13 cellular contexts compared by ENCODE assay signal in the genomic region with DNA sequence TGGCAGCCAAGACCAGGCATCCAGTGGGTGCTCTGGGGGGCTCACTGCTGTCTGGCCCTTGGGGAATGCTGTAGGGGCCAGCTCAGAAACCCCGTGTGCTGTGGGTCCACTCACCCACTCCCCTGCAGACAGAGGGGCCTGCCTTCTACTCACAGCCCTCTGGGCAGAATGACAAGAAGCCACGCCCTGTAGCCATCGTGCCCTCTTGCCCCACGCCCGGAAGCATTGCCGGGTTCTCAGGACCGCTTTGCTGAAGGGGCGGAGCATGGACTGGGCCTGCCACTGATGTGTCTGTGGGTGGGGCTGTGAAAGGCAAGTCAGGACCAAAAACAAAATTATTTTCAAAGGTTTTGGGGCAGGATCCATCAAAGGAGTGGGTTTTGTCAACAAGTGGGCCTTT. TPM values are rescaled to one million over a fixed set of nuclear protein-coding genes. Genes with fewer than 3 reads are reported as not detected.
A peak's percentile ranks its signal among the peaks of the same experiment; 100 is the strongest.
DNase-seq lines count a peak whose midpoint lies in the region; ATAC-seq and TF ChIP-seq lines count a peak whose summit lies in the region.
"Had no signal": no experiment of that assay in that cellular context is flagged by ENCODE, and none has a peak within 500 bp of the region (broad histone marks: within the 10 kb centered on the region; RNA-seq: fewer than 3 reads in every experiment).

No MANE protein-coding gene starts in this region.

- H3K4me3 ChIP-seq in cardiac fibroblast (replicated peaks in 1 of 2; ENCODE audit: low read depth in 2 of 2, low read length in 2 of 2) = no peak overlapping the region
- no peak overlapping the region for H3K4me3 ChIP-seq in mesenchymal stem cell (ENCODE audit: insufficient read depth in 1 of 2, low read depth in 1 of 2, low read length in 2 of 2)
- H3K4me3 ChIP-seq in uterus = no peak overlapping the region

- no peak overlapping the region for H3K9ac ChIP-seq in mesenchymal stem cell (ENCODE audit: low read length)

- H2BK12ac ChIP-seq in mesenchymal stem cell (ENCODE audit: low read length in 2 of 2) = peak overlapping the region; percentile 14 to 40

- CTCF ChIA-PET in GM10248 (lab: Yijun Ruan, JAX) = interaction anchor here (1.5 kb wide), 1 partner anchor 83 kb away, joined by 3 read pairs; no protein-coding TSS in a partner anchor

- H4K91ac ChIP-seq in mesenchymal stem cell (ENCODE audit: low read length) = peak overlapping the region; percentile 67

- no peak overlapping the region for H3K4me2 ChIP-seq in mesenchymal stem cell (ENCODE audit: low read length, poor library complexity, severe bottlenecking)

- H2AK5ac ChIP-seq in mesenchymal stem cell (ENCODE audit: low read length, severe bottlenecking) = no peak overlapping the region

- ATAC-seq in Right ventricle myocardium superior (ENCODE audit: poor library complexity) = no peak
- ATAC-seq: activated naive CD4-positive, alpha-beta T cell treated with anti-CD3 and anti-CD28 coated beads, Interleukin-2, amount 50 U/mL, for 72 hours; effector memory CD8-positive, alpha-beta T cell had no signal

- H2BK15ac ChIP-seq in mesenchymal stem cell (ENCODE audit: low read depth, poor library complexity, severe bottlenecking) = peak overlapping the region; percentile 98

- peak overlapping the region; percentile 82 for H2BK120ac ChIP-seq in mesenchymal stem cell (ENCODE audit: low read depth, low read length)

- H3K18ac ChIP-seq in mesenchymal stem cell (ENCODE audit: low read depth in 1 of 2, low read length in 2 of 2) = peak overlapping the region; percentile 88 to 93

- H3K4ac ChIP-seq in mesenchymal stem cell (ENCODE audit: low read depth in 1 of 2, low read length in 2 of 2) = peak overlapping the region; percentile 61 to 92

- no peaks in the 10 kb centered on the region for H3K27me3 ChIP-seq in mesenchymal stem cell (ENCODE audit: control insufficient read depth in 1 of 2, insufficient read depth in 1 of 2, low read length in 2 of 2)
- no peaks in the 10 kb centered on the region for H3K27me3 ChIP-seq in uterus

- H3K36me3 ChIP-seq in mesenchymal stem cell (ENCODE audit: control insufficient read depth in 1 of 2, insufficient read depth in 2 of 2, low read depth in 1 of 2, low read length in 2 of 2) (peaks cover 0 to 10% of the 10 kb centered on the region in 2 experiments), uterus (no peaks in the 10 kb centered on the region)

- POLR2A ChIA-PET in GM10248 (lab: Yijun Ruan, JAX) = no interaction called here

- H3K4me1 ChIP-seq in mesenchymal stem cell (ENCODE audit: control insufficient read depth, insufficient read depth, low read depth, low read length) = peaks cover 52% of the 10 kb centered on the region
- peaks cover 7 to 18% of the 10 kb centered on the region in 2 donors for H3K4me1 ChIP-seq in uterus

- H3K79me1 ChIP-seq in mesenchymal stem cell (replicated peaks; ENCODE audit: low read length, poor library complexity, severe bottlenecking) = peaks cover 55% of the 10 kb centered on the region

- peak overlapping the region in 1 of 2 experiments; percentile 68 for H3K14ac ChIP-seq in mesenchymal stem cell (ENCODE audit: low read length in 2 of 2)

- peak overlapping the region; percentile 80 for H4K8ac ChIP-seq in mesenchymal stem cell (ENCODE audit: low read length)

- no peaks in the 10 kb centered on the region for H3K9me3 ChIP-seq in mesenchymal stem cell (ENCODE audit: control insufficient read depth, low read length)
- no peaks in the 10 kb centered on the region for H3K9me3 ChIP-seq in uterus

- 75% methylated on average over 8 of the region's 8 CpGs for WGBS in mesenchymal stem cell

- no peak for TF ChIP-seq POLR2A in uterus (IDR thresholded peaks at IDR 0.05)

- H3K27ac ChIP-seq in mesenchymal stem cell (ENCODE audit: low read length, poor library complexity, severe bottlenecking) (no peak overlapping the region), uterus (peak overlapping the region in 1 of 2 donors; percentile 38)

- TF ChIP-seq CTCF in cardiac fibroblast (IDR thresholded peaks at IDR 0.05; ENCODE audit: low read depth, low read length) = no peak
- TF ChIP-seq CTCF in uterus (IDR thresholded peaks at IDR 0.05) = no peak
- TF ChIP-seq CTCF in GM10248 (IDR thresholded peaks at IDR 0.05; ENCODE audit: control extremely low read depth, extremely low read depth, low read depth, missing control alignments) = no peak

- DNase-seq in cardiac septum (ENCODE audit: low spot score) (peak; percentile 75), Right ventricle myocardium superior (no peak), cardiac fibroblast (ENCODE audit: low read depth in 2 of 2) (peak; percentile 45 to 54), mesenchymal stem cell (peak; percentile 37), uterus (peak; percentile 30 to 32), NCI-H524 (lab: John Stamatoyannopoulos, UW) (no peak), hepatic stellate cell (ENCODE audit: low spot score) (no peak), GM10248 (ENCODE audit: extremely low spot score) (no peak)
- DNase-seq: effector memory CD8-positive, alpha-beta T cell; NCI-H187 treated with DMSO at 0.1 percent for 48 hours; NCI-H526 treated with DMSO at 0.1 percent for 48 hours; stimulated activated CD4-positive, alpha-beta T cell treated with anti-CD3 and anti-CD28 coated beads, Interleukin-15, amount 100 ng/mL, for 24 hours had no signal

- no peak overlapping the region for H3K23ac ChIP-seq in mesenchymal stem cell (ENCODE audit: low read length in 2 of 2)

- intact Hi-C loops in cardiac septum (cut with DNase I) (no loop called here), Right ventricle myocardium superior (cut with DNase I) (no loop called here), uterus (cut with DNase I; ENCODE audit: low total_unique reads) (no loop called here)

- H2AFZ ChIP-seq in mesenchymal stem cell (ENCODE audit: low read depth, low read length) = no peak overlapping the region

- no peak overlapping the region for H2BK5ac ChIP-seq in mesenchymal stem cell (ENCODE audit: low read depth, low read length, poor library complexity, severe bottlenecking)

RNA-seq across cellular contexts. Expression of gene GLI2, which starts 27.8 kb away (rescaled TPM):
- total RNA-seq in cardiac septum (1.8 TPM), Right ventricle myocardium superior (1.3 TPM), uterus (10 to 100 TPM in 2 of 4 donors, 1 to 10 TPM in 2; 2.9 to 23.6 (median 12.9) TPM)
- polyA plus RNA-seq in mesenchymal stem cell (2013, experiment 1 of 2) = 28.9 TPM
- polyA plus RNA-seq in mesenchymal stem cell (2013, experiment 2 of 2) = 29.5 TPM
- total RNA-seq: activated naive CD4-positive, alpha-beta T cell treated with anti-CD3 and anti-CD28 coated beads, Interleukin-2, amount 50 U/mL, for 72 hours had no signal

Comparison
In these comparisons a context has a peak if more than half of its experiments do, and no peak if none do; other contexts are left out.
1. DNase-seq: peak in cardiac septum (single experiment), cardiac fibroblast (2 of 2), mesenchymal stem cell (single experiment) and uterus (2 of 2); none in Right ventricle myocardium superior (single experiment), NCI-H524 (0 of 2), hepatic stellate cell (single experiment) and GM10248 (single experiment).